8 cellular contexts compared by ENCODE assay signal in the genomic region with DNA sequence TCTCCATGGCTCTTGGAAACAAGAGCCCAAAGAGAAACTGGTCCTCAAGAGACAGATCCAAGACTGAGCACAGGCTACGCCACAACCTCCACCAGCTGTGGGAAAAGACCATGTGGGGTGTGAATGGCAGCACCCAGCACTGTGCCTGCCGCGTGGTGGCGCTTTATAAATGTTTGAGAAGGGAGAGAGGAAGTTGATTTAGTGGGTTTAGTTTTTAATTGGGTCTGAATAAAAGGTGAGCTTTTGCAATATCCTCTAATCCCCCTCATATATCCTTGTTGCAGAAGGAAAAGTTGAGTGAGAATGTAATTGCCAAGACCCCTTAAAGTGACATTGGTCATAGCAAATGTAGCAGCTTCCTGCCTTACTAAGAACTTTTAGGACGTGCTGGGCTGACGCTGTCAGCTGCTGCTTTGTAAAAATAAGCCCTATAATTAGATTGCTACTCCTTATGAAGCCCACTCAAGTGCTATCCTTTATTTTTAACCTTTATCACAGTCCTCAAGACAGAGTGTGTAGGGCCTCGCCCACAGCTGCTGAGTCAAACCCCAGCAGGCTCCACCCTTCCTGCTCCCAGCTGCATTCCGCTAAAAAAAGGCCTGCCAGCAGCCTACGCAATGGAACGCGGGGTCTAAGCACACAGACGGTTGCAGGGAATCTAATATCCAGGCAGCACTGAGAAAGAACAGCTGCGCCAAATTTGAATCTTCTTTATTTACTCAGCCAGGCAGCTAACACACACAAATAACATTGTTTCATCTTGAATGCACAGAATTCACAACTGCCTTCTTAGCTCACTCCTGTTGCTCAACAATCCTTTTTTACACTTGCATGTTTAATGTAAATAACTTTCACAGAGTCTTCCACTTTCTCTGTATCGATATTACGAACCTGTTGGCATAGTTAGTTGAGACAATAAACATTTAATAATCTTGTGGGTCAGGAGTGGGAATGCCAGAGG. TPM values are rescaled to one million over a fixed set of nuclear protein-coding genes. Genes with fewer than 3 reads are reported as not detected.
DNase-seq lines count a peak whose midpoint lies in the region; ATAC-seq and TF ChIP-seq lines count a peak whose summit lies in the region.

No MANE protein-coding gene starts in this region.

- H3K36me3 ChIP-seq in OCI-LY7 (ENCODE audit: insufficient read depth, low read length): no peaks in the 10 kb centered on the region

- no peaks in the 10 kb centered on the region for H4K20me1 ChIP-seq in OCI-LY7 (ENCODE audit: insufficient read depth, low read length)

- peak; percentile 74 for ATAC-seq in GM18907 (IDR thresholded peaks at IDR 0.05; ENCODE audit: unreplicated experiment)
- ATAC-seq in HG03432 (IDR thresholded peaks at IDR 0.05; ENCODE audit: unreplicated experiment): peak; percentile 81
- peak; percentile 76 to 81 (median 78) for ATAC-seq in natural killer cell

- POLR2A ChIA-PET in OCI-LY7 (lab: Charles Lee): interaction anchor here (0.5 to 2.7 kb wide), 9 partner anchors 12 to 1439 kb away, joined by 3 to 9 read pairs (median 4); partner anchors contain the start of gene DARS2

- H3K27me3 Mint-ChIP-seq in natural killer cell (ENCODE audit: low read depth in 2 of 2): no peaks in the 10 kb centered on the region
- no peaks in the 10 kb centered on the region for H3K27me3 Mint-ChIP-seq in stimulated activated naive CD8-positive, alpha-beta T cell treated with anti-CD3 and anti-CD28 coated beads, Interleukin-15, Interleukin-2, amounts not matched to agents 100 ng/mL and 50 ng/mL, for 24 hours

- TF ChIP-seq CTCF in OCI-LY7 (conservative IDR thresholded peaks at IDR 0.05; ENCODE audit: low read length) (peak; percentile 96), natural killer cell (IDR thresholded peaks at IDR 0.05) (peak; percentile 74)

- H3K9me3 ChIP-seq in OCI-LY7 (ENCODE audit: low read length): no peaks in the 10 kb centered on the region

- no peaks in the 10 kb centered on the region for H3K36me3 Mint-ChIP-seq in natural killer cell
- no peaks in the 10 kb centered on the region for H3K36me3 Mint-ChIP-seq in stimulated activated naive CD8-positive, alpha-beta T cell treated with anti-CD3 and anti-CD28 coated beads, Interleukin-15, Interleukin-2, amounts not matched to agents 100 ng/mL and 50 ng/mL, for 24 hours (ENCODE audit: low read depth)

- H3K4me2 ChIP-seq in OCI-LY7 (ENCODE audit: low read length): peak overlapping the region; percentile 59

- BruUV-seq in OCI-LY7 (replicated peaks; lab: Mats Ljungman, UMichigan): no TSS peak

- H3K9me2 ChIP-seq in OCI-LY7 (ENCODE audit: insufficient read depth, low read length): no peaks in the 10 kb centered on the region

- H3K4me3 Mint-ChIP-seq in natural killer cell: peak overlapping the region; percentile 83
- peak overlapping the region; percentile 74 for H3K4me3 Mint-ChIP-seq in stimulated activated naive CD8-positive, alpha-beta T cell treated with anti-CD3 and anti-CD28 coated beads, Interleukin-15, Interleukin-2, amounts not matched to agents 100 ng/mL and 50 ng/mL, for 24 hours

- peaks cover 31 to 33% of the 10 kb centered on the region in 2 donors for H3K4me1 Mint-ChIP-seq in natural killer cell
- H3K4me1 Mint-ChIP-seq in stimulated activated naive CD8-positive, alpha-beta T cell treated with anti-CD3 and anti-CD28 coated beads, Interleukin-15, Interleukin-2, amounts not matched to agents 100 ng/mL and 50 ng/mL, for 24 hours (ENCODE audit: low read depth): peaks cover 31% of the 10 kb centered on the region

- peak overlapping the region; percentile 78 to 79 for H3K27ac Mint-ChIP-seq in natural killer cell
- peak overlapping the region; percentile 93 for H3K27ac Mint-ChIP-seq in stimulated activated naive CD8-positive, alpha-beta T cell treated with anti-CD3 and anti-CD28 coated beads, Interleukin-15, Interleukin-2, amounts not matched to agents 100 ng/mL and 50 ng/mL, for 24 hours

- H2AFZ ChIP-seq in OCI-LY7 (ENCODE audit: low read length): peak overlapping the region; percentile 78

- H3K4me3 ChIP-seq in OCI-LY7 (ENCODE audit: low read depth, low read length, poor library complexity, severe bottlenecking): peak overlapping the region; percentile 30

- H3K79me2 ChIP-seq in OCI-LY7 (ENCODE audit: insufficient read depth, low read depth, low read length): no peaks in the 10 kb centered on the region

- H3K27ac ChIP-seq in OCI-LY7 (ENCODE audit: low read depth, low read length, poor library complexity, severe bottlenecking): peak overlapping the region; percentile 66

- intact Hi-C loops in OCI-LY7 (cut with micrococcal nuclease; ENCODE audit: unreplicated experiment): loop anchor here (2.0 to 5.0 kb wide), 4 partner anchors 47 to 788 kb away; partner anchors contain the start of genes KLHL20 and PRDX6
- intact Hi-C loops in natural killer cell (cut with micrococcal nuclease): loop anchor here (5.0 to 10.0 kb wide), 5 partner anchors 48 to 1295 kb away; partner anchors contain the start of genes KLHL20 and PRDX6

- CTCF ChIA-PET in OCI-LY7 (lab: Charles Lee; ENCODE audit: unreplicated experiment): interaction anchor here (0.6 to 1.7 kb wide), 5 partner anchors 10 to 77 kb away, joined by 3 to 7 read pairs (median 3); no protein-coding TSS in a partner anchor

- H3K9me3 Mint-ChIP-seq in natural killer cell: no peaks in the 10 kb centered on the region
- no peaks in the 10 kb centered on the region for H3K9me3 Mint-ChIP-seq in stimulated activated naive CD8-positive, alpha-beta T cell treated with anti-CD3 and anti-CD28 coated beads, Interleukin-15, Interleukin-2, amounts not matched to agents 100 ng/mL and 50 ng/mL, for 24 hours

- peaks cover 29% of the 10 kb centered on the region for H3K4me1 ChIP-seq in OCI-LY7 (ENCODE audit: insufficient read depth, low read length, poor library complexity, severe bottlenecking)

- peak; percentile 86 for DNase-seq in AG08396 (ENCODE audit: low spot score)
- DNase-seq in OCI-LY7 (ENCODE audit: low spot score): peak; percentile 75
- DNase-seq in activated T-cell treated with anti-CD3 and anti-CD28 coated beads, Interleukin-2, amount 50 U/mL, for 48 hours: peak; percentile 78 to 80
- DNase-seq in fibroblast of gingiva (ENCODE audit: low read depth): peak; percentile 95
- DNase-seq in natural killer cell: peak; percentile 56

RNA-seq across cellular contexts. Expression of gene PRDX6, which starts 47.3 kb away (rescaled TPM):
- 87.4 and 109 TPM in 2 replicates for total RNA-seq in OCI-LY7 (2014; rRNA removed; shearing (Covaris generic))
- total RNA-seq in OCI-LY7 (2022) (144 and 148 TPM in 2 replicates), natural killer cell (10 to 100 TPM; 95.2 to 99.9 (median 99.9) TPM)

Comparison
In these comparisons a context has a peak if more than half of its experiments do, and no peak if none do; other contexts are left out.
1. Peak in every context shown above with its lines: DNase-seq, ATAC-seq, H3K4me3 ChIP-seq and H3K27ac ChIP-seq.